In the genomic region with DNA sequence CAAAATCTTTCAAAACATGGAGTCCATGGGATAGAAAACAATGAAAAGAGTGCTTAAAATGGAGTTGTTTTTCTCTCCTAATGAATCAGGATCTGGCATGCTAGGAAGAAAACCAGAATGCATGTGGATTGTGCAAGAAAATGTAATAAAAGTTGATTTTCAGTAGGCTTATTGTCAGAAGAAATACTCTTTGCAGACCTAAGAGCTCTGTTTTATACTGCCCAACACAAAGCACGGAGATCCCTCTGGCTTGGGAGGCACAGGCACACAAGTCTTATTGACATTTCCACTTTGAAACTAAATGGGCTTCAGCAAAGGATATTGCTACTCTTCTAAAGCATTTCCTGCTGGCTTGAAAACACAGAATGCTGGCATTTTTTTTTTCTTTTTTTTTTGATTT, we compare ENCODE assay signal across 20 cellular contexts. TPM values are rescaled to one million over a fixed set of nuclear protein-coding genes. Genes with fewer than 3 reads are reported as not detected.
"Had no signal": no experiment of that assay in that cellular context is flagged by ENCODE, and none has a peak within 500 bp of the region (broad histone marks: within the 10 kb centered on the region; RNA-seq: fewer than 3 reads in every experiment).

No MANE protein-coding gene starts in this region.

- H3K9me3 ChIP-seq: mucosa of descending colon, spleen had no signal

- H3K4me1 Mint-ChIP-seq: activated naive CD8-positive, alpha-beta T cell treated with anti-CD3 and anti-CD28 coated beads for 36 hours had no signal

- DNase-seq: activated CD8-positive, alpha-beta memory T cell treated with anti-CD3 and anti-CD28 coated beads, Interleukin-2, amount 50 U/mL, for 4 hours; activated CD8-positive, alpha-beta T cell treated with anti-CD3 and anti-CD28 coated beads for 36 hours; activated gamma-delta T cell treated with Interleukin-2 at 50 U/mL for 16 hours; activated naive CD8-positive, alpha-beta T cell treated with anti-CD3 and anti-CD28 coated beads for 36 hours; activated T-cell treated with anti-CD3 and anti-CD28 coated beads, Interleukin-2, amount 50 U/mL, for 72 hours; aorta; effector CD4-positive, alpha-beta T cell; left colon; mammary epithelial cell; mucosa of descending colon; natural killer cell; nucleus accumbens; right cardiac atrium; spleen; stimulated activated CD4-positive, alpha-beta T cell treated with anti-CD3 and anti-CD28 coated beads, Interleukin-1b, Interleukin-23, amount 100 ng/mL, for 48 hours; T-helper 9 cell had no signal

- H3K27me3 ChIP-seq: cardiac muscle cell had no signal

- H3K27ac ChIP-seq: cardiac muscle cell, spleen had no signal

- H3K4me3 Mint-ChIP-seq: activated CD8-positive, alpha-beta T cell treated with anti-CD3 and anti-CD28 coated beads for 36 hours; activated naive CD8-positive, alpha-beta T cell treated with anti-CD3 and anti-CD28 coated beads for 36 hours; activated T-cell treated with anti-CD3 and anti-CD28 coated beads, Interleukin-2, amount 50 U/mL, for 72 hours; natural killer cell; stimulated activated memory B cell treated with anti-CD40 and anti-IgM and Interleukin-4, amounts not matched to agents 10 μg/mL and 1 μg/mL and 100 μg/mL, for 72 hours; type B pancreatic cell had no signal

- H3K36me3 ChIP-seq: cardiac muscle cell, spleen had no signal

- H3K4me3 ChIP-seq: cardiac muscle cell, mucosa of descending colon, spleen had no signal

- H3K27ac Mint-ChIP-seq: activated CD8-positive, alpha-beta T cell treated with anti-CD3 and anti-CD28 coated beads for 36 hours; activated naive CD8-positive, alpha-beta T cell treated with anti-CD3 and anti-CD28 coated beads for 36 hours; activated T-cell treated with anti-CD3 and anti-CD28 coated beads, Interleukin-2, amount 50 U/mL, for 72 hours; natural killer cell; progenitor cell of endocrine pancreas; stimulated activated memory B cell treated with anti-CD40 and anti-IgM and Interleukin-4, amounts not matched to agents 10 μg/mL and 1 μg/mL and 100 μg/mL, for 72 hours; type B pancreatic cell had no signal

- H3K27me3 Mint-ChIP-seq: type B pancreatic cell had no signal

- H3K9me3 Mint-ChIP-seq: activated CD8-positive, alpha-beta T cell treated with anti-CD3 and anti-CD28 coated beads for 36 hours; activated naive CD8-positive, alpha-beta T cell treated with anti-CD3 and anti-CD28 coated beads for 36 hours; natural killer cell; stimulated activated memory B cell treated with anti-CD40 and anti-IgM and Interleukin-4, amounts not matched to agents 10 μg/mL and 1 μg/mL and 100 μg/mL, for 72 hours; type B pancreatic cell had no signal

- H3K36me3 Mint-ChIP-seq: activated naive CD8-positive, alpha-beta T cell treated with anti-CD3 and anti-CD28 coated beads for 36 hours; natural killer cell; stimulated activated memory B cell treated with anti-CD40 and anti-IgM and Interleukin-4, amounts not matched to agents 10 μg/mL and 1 μg/mL and 100 μg/mL, for 72 hours; type B pancreatic cell had no signal

RNA-seq across cellular contexts. Expression of gene DAPL1, which starts 15.5 kb away (rescaled TPM):
- total RNA-seq: activated CD8-positive, alpha-beta T cell treated with anti-CD3 and anti-CD28 coated beads for 36 hours; activated naive CD8-positive, alpha-beta T cell treated with anti-CD3 and anti-CD28 coated beads for 36 hours; activated T-cell treated with anti-CD3 and anti-CD28 coated beads, Interleukin-2, amount 50 U/mL, for 72 hours; aorta; cardiac muscle cell; left colon; natural killer cell; progenitor cell of endocrine pancreas; right cardiac atrium had no signal
- polyA plus RNA-seq: cardiac muscle cell, right cardiac atrium had no signal
